ENCODE assay signal across 8 cellular contexts in the genomic region with DNA sequence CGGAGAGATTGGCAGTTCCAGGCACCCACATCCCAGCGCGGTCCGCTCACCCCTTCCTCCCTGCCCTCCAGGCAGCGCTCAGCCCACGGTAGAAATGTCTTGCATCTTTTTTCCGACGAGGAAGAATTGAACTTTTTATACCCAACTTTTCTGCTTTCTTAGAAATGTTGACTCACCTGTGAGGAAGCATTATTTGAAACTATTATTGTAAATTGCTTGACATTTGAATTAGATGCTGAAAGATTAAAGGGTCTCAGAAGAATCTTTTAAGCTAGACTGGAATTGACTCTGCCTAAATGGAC. TPM values are rescaled to one million over a fixed set of nuclear protein-coding genes. Genes with fewer than 3 reads are reported as not detected.
DNase-seq lines count a peak whose midpoint lies in the region; ATAC-seq, FAIRE-seq and TF ChIP-seq lines count a peak whose summit lies in the region.

No MANE protein-coding gene starts in this region.

- peaks cover 3% of the 10 kb centered on the region; the same call in 1 of the 2 replicates for H3K9me3 ChIP-seq in AG04450 (ENCODE audit: control insufficient read depth, insufficient read depth, low read length)

- H3K9me3 Mint-ChIP-seq in IgD-negative memory B cell (no peaks in the 10 kb centered on the region), naive B cell (no peaks in the 10 kb centered on the region)

- H3K36me3 Mint-ChIP-seq in IgD-negative memory B cell, result no peaks in the 10 kb centered on the region
- H3K36me3 Mint-ChIP-seq in naive B cell, result no peaks in the 10 kb centered on the region

- H3K4me3 Mint-ChIP-seq in IgD-negative memory B cell, result peak overlapping the region; percentile 76 to 94 (median 88)
- peak overlapping the region; percentile 86 to 94 (median 90) for H3K4me3 Mint-ChIP-seq in naive B cell

- peak overlapping the region; percentile 69 for H3K4me3 ChIP-seq in AG04450 (ENCODE audit: low read depth, low read length)
- peak overlapping the region; percentile 69 for H3K4me3 ChIP-seq in choroid plexus epithelial cell (ENCODE audit: low read depth, low read length)

- CTCF ChIA-PET in AG04450 (lab: Charles Lee), result interaction anchor here (0.6 to 2.2 kb wide), 5 partner anchors 290 to 611 kb away, joined by 3 to 12 read pairs (median 3); no protein-coding TSS in a partner anchor

- peaks cover 6 to 14% (median 7%) of the 10 kb centered on the region in 3 donors for H3K4me1 Mint-ChIP-seq in IgD-negative memory B cell
- H3K4me1 Mint-ChIP-seq in naive B cell, result peaks cover 14 to 15% (median 15%) of the 10 kb centered on the region in 3 donors

- H3K27ac Mint-ChIP-seq in IgD-negative memory B cell, result peak overlapping the region in 1 of 3 donors; percentile 55
- H3K27ac Mint-ChIP-seq in naive B cell, result peak overlapping the region in 1 of 6 donors; percentile 29

- peak overlapping the region; percentile 71 for H3K27ac ChIP-seq in AG04450 (ENCODE audit: low read depth, low read length)

- no peak for FAIRE-seq in RCC 7860 (lab: Jason Lieb, UNC)

- TF ChIP-seq CTCF in AG04450 (IDR thresholded peaks at IDR 0.05; ENCODE audit: low read depth, low read length), result no peak
- no peak for TF ChIP-seq CTCF in choroid plexus epithelial cell (conservative IDR thresholded peaks at IDR 0.05; ENCODE audit: low read depth, low read length)

- H3K27me3 ChIP-seq in AG04450 (ENCODE audit: control insufficient read depth, insufficient read depth, low read length), result no peaks in the 10 kb centered on the region

- POLR2A ChIA-PET in AG04450 (lab: Yijun Ruan, JAX), result no interaction called here

- peaks cover 21% of the 10 kb centered on the region for H3K27me3 Mint-ChIP-seq in IgD-negative memory B cell
- H3K27me3 Mint-ChIP-seq in naive B cell, result peaks cover 19 to 42% (median 32%) of the 10 kb centered on the region in 3 donors

- ATAC-seq in naive B cell (ENCODE audit: low read depth in 2 of 2), result no peak
- no peak for ATAC-seq in GM21528 (IDR thresholded peaks at IDR 0.05; ENCODE audit: low FRiP score, unreplicated experiment)

- DNase-seq in AG04450 (ENCODE audit: low read depth, low spot score) (no peak), choroid plexus epithelial cell (ENCODE audit: low read depth) (no peak), naive B cell (no peak), RCC 7860 (ENCODE audit: low spot score) (no peak), COR-L47 (lab: John Stamatoyannopoulos, UW) (no peak), 8988T (no peak)

RNA-seq across cellular contexts. Expression of gene SIPA1L2, which starts 0.9 kb away (rescaled TPM):
- polyA plus RNA-seq in AG04450 (2011; rRNA removed), result 63.5 and 65.0 TPM in 2 replicates
- polyA minus RNA-seq in AG04450 (2011; rRNA and poly(A)+ RNA removed), result 148 and 151 TPM in 2 replicates
- polyA plus RNA-seq in IgD-negative memory B cell, result not detected
- polyA plus RNA-seq in naive B cell (ENCODE audit: low read depth in 6 of 6), result not detected

Comparison
In these comparisons a context has a peak if more than half of its experiments do, and no peak if none do; other contexts are left out.
1. RNA of gene SIPA1L2, which starts 0.9 kb away (polyA plus RNA-seq): 63.5 to 65.0 TPM in AG04450; not detected in IgD-negative memory B cell (single experiment) and not detected in naive B cell; every median in the first group is over 10 times any median in the second.